8 cellular contexts compared by ENCODE assay signal in genomic region chr15:96053039-96054021, GRCh38.
A peak's percentile ranks its signal among the peaks of the same experiment; 100 is the strongest.
DNase-seq lines count a peak whose midpoint lies in the region; ATAC-seq and TF ChIP-seq lines count a peak whose summit lies in the region.

No MANE protein-coding gene starts in this region.

- peaks cover 30% of the 10 kb centered on the region for H3K4me1 Mint-ChIP-seq in brain

- H3K36me3 Mint-ChIP-seq in brain = no peaks in the 10 kb centered on the region

- peak overlapping the region in 4 of 5 experiments; percentile 24 to 82 (median 72) for H3K27ac Mint-ChIP-seq in brain

- DNase-seq in ELF-1 (ENCODE audit: low read depth, low spot score) (peak; percentile 84), NCI-H1417 treated with DMSO at 0.1 percent for 48 hours (lab: John Stamatoyannopoulos, UW) (peak; percentile 86), islet precursor cell (peak; percentile 67), spleen (peak; percentile 78)
- no peak for DNase-seq in stimulated activated CD4-positive, alpha-beta T cell treated with anti-CD3 and anti-CD28 coated beads, Interleukin-4, amount 100 ng/mL, for 1 hour

- WGBS in spleen, 5 donors = 8 to 18% (median 9%) methylated on average over 40 to 42 of the region's 42 CpGs

- intact Hi-C loops in spleen (cut with DNase I; ENCODE audit: low total_unique reads) = no loop called here

- no peaks in the 10 kb centered on the region for H3K36me3 ChIP-seq in spleen

- peaks cover 0 to 19% (median 0%) of the 10 kb centered on the region in 5 experiments for H3K9me3 Mint-ChIP-seq in brain

- ATAC-seq in GM19467 (IDR thresholded peaks at IDR 0.05; ENCODE audit: unreplicated experiment) (no peak), GM21390 (IDR thresholded peaks at IDR 0.05; ENCODE audit: unreplicated experiment) (no peak)

- no peak for TF ChIP-seq CTCF in brain (conservative IDR thresholded peaks at IDR 0.05)
- TF ChIP-seq CTCF in spleen (IDR thresholded peaks at IDR 0.05 in 8 of 11, conservative IDR thresholded peaks at IDR 0.05 in 3 of 11) = no peak

- H3K27me3 ChIP-seq in spleen (replicated peaks in 1 of 7) = peaks cover 0 to 38% (median 0%) of the 10 kb centered on the region in 7 donors

- H3K4me3 Mint-ChIP-seq in brain = peak overlapping the region; percentile 61 to 81 (median 78)

- H3K4me1 ChIP-seq in spleen = peaks cover 3 to 25% (median 14%) of the 10 kb centered on the region in 6 donors

- TF ChIP-seq POLR2A in spleen (IDR thresholded peaks at IDR 0.05) = no peak

- H3K4me3 ChIP-seq in spleen = peak overlapping the region in 7 of 8 donors; percentile 3 to 59 (median 26)

- H3K9me3 ChIP-seq in spleen = peaks cover 0 to 2% (median 0%) of the 10 kb centered on the region in 8 donors

- peak overlapping the region in 3 of 8 donors; percentile 32 to 37 (median 34) for H3K27ac ChIP-seq in spleen

- peaks cover 13% of the 10 kb centered on the region for H3K27me3 Mint-ChIP-seq in brain
